In the genomic region with DNA sequence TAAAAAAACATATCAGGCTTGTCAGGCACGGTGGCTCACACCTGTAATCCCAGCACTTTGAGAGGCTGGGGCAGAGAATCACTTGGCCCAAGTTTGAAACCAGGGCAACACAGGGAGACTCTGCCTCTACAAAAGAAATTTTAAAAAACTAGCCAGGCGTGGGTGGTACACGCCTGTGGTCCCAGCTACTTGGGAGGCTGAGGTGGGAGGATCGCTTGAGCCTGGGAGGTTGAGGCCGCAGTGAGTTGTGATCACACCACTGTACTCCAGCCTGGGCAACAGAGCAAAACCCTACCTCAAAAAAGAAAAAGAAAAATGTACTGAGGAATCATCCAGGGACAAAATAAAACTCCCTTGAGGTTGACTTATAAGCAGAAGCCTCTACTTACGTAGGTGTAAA, we compare ENCODE assay signal across 15 cellular contexts.
DNase-seq lines count a peak whose midpoint lies in the region; ATAC-seq and TF ChIP-seq lines count a peak whose summit lies in the region.
"Had no signal": no experiment of that assay in that cellular context is flagged by ENCODE, and none has a peak within 500 bp of the region (broad histone marks: within the 10 kb centered on the region; RNA-seq: fewer than 3 reads in every experiment).

No MANE protein-coding gene starts in this region.

- H4K20me1 ChIP-seq in GM23248 (ENCODE audit: insufficient read depth), result no peaks in the 10 kb centered on the region

- no peak overlapping the region for H3K4me3 ChIP-seq in ACC112 (ENCODE audit: low read depth, low read length)
- no peak overlapping the region for H3K4me3 ChIP-seq in GM23248
- no peak overlapping the region for H3K4me3 ChIP-seq in adipocyte (ENCODE audit: low read length)
- H3K4me3 ChIP-seq: BLaER1, pancreas, SJSA1, testis had no signal

- no peaks in the 10 kb centered on the region for H3K9me3 Mint-ChIP-seq in osteocyte (ENCODE audit: unreplicated experiment)

- H3K27me3 ChIP-seq in ACC112 (ENCODE audit: insufficient read depth, low read length) (no peaks in the 10 kb centered on the region), GM23248 (replicated peaks; ENCODE audit: insufficient read depth) (no peaks in the 10 kb centered on the region), adipocyte (replicated peaks; ENCODE audit: control insufficient read depth, insufficient read depth, low read length) (no peaks in the 10 kb centered on the region)
- H3K27me3 ChIP-seq: BLaER1, pancreas, SJSA1, testis had no signal

- H3K36me3 ChIP-seq in ACC112 (ENCODE audit: insufficient read depth, low read length) (peaks cover 60% of the 10 kb centered on the region), GM23248 (ENCODE audit: low read depth) (peaks cover 84% of the 10 kb centered on the region), adipocyte (ENCODE audit: control insufficient read depth, insufficient read depth, low read length, severe bottlenecking) (peaks cover 82% of the 10 kb centered on the region)

- DNase-seq in GM23248 (no peak), adipocyte (ENCODE audit: low read depth) (no peak), osteocyte (ENCODE audit: extremely low spot score, unreplicated experiment) (no peak), NCI-H2196 treated with DMSO at 0.1 percent for 48 hours (lab: John Stamatoyannopoulos, UW; ENCODE audit: unreplicated experiment) (no peak)
- DNase-seq: activated CD4-positive, alpha-beta T cell treated with anti-CD3 and anti-CD28 coated beads for 36 hours; NCI-H2081; NCI-H526 treated with DMSO at 0.1 percent for 48 hours; pancreas; T1000; testis had no signal

- H3K79me2 ChIP-seq in ACC112 (ENCODE audit: control insufficient read depth, insufficient read depth, low read length, unreplicated experiment), result peaks cover 87% of the 10 kb centered on the region
- peaks cover 97% of the 10 kb centered on the region for H3K79me2 ChIP-seq in GM23248 (ENCODE audit: insufficient read depth)

- in situ Hi-C loops in GM23248 (cut with MboI), result no loop called here

- peak overlapping the region; percentile 98 for H3K27ac Mint-ChIP-seq in osteocyte (ENCODE audit: unreplicated experiment)

- no peaks in the 10 kb centered on the region for H3K9me2 ChIP-seq in GM23248 (ENCODE audit: insufficient read depth)

- peaks cover 65% of the 10 kb centered on the region for H3K4me1 Mint-ChIP-seq in osteocyte (ENCODE audit: unreplicated experiment)

- H3K9me3 ChIP-seq in GM23248 (ENCODE audit: low read depth) (no peaks in the 10 kb centered on the region), adipocyte (ENCODE audit: control insufficient read depth, low read length) (no peaks in the 10 kb centered on the region)
- H3K9me3 ChIP-seq: BLaER1, pancreas, SJSA1, testis had no signal

- H3K36me3 Mint-ChIP-seq in osteocyte (ENCODE audit: unreplicated experiment), result peaks cover 54% of the 10 kb centered on the region

- H3K4me1 ChIP-seq in ACC112 (ENCODE audit: control insufficient read depth, insufficient read depth, low read length, unreplicated experiment), result peaks cover 87% of the 10 kb centered on the region
- H3K4me1 ChIP-seq in GM23248 (ENCODE audit: insufficient read depth), result peaks cover 79% of the 10 kb centered on the region
- H3K4me1 ChIP-seq in adipocyte (ENCODE audit: control insufficient read depth, insufficient read depth, low read length), result peaks cover 74% of the 10 kb centered on the region

- no peak overlapping the region for H3K4me3 Mint-ChIP-seq in osteocyte (ENCODE audit: unreplicated experiment)
- H3K4me3 Mint-ChIP-seq: activated CD4-positive, alpha-beta T cell treated with anti-CD3 and anti-CD28 coated beads for 36 hours had no signal

- H3K27ac ChIP-seq in ACC112 (ENCODE audit: low read depth, low read length) (peak overlapping the region; percentile 99), GM23248 (peak overlapping the region; percentile 99)
- H3K27ac ChIP-seq: BLaER1, testis had no signal

- H3F3A ChIP-seq in GM23248 (ENCODE audit: insufficient read depth), result peaks cover 95% of the 10 kb centered on the region

- ATAC-seq in GM21381 (IDR thresholded peaks at IDR 0.05; ENCODE audit: unreplicated experiment), result no peak
- ATAC-seq in HG02588 (IDR thresholded peaks at IDR 0.05; ENCODE audit: unreplicated experiment), result no peak
- ATAC-seq: activated CD4-positive, alpha-beta T cell treated with anti-CD3 and anti-CD28 coated beads for 36 hours had no signal

- no peak overlapping the region for H2AFZ ChIP-seq in ACC112 (ENCODE audit: low read length, unreplicated experiment)
- no peak overlapping the region for H2AFZ ChIP-seq in GM23248

- 85 to 89% methylated on average over 6 of the region's 6 CpGs for WGBS in GM23248 (ENCODE audit: low coverage in 1 of 2, low lambda C conversion rate in 2 of 2, missing lambda C conversion rate in 2 of 2), 2 experiments

- H3K27me3 Mint-ChIP-seq in osteocyte (ENCODE audit: unreplicated experiment), result no peaks in the 10 kb centered on the region
- H3K27me3 Mint-ChIP-seq: activated CD4-positive, alpha-beta T cell treated with anti-CD3 and anti-CD28 coated beads for 36 hours had no signal

- H3K9ac ChIP-seq in GM23248, result peak overlapping the region; percentile 89; the same call in 1 of the 2 replicates
- peak overlapping the region; percentile 21 for H3K9ac ChIP-seq in adipocyte (ENCODE audit: low read length)
- H3K9ac ChIP-seq: BLaER1 had no signal

- no peak for TF ChIP-seq CTCF in osteocyte (IDR thresholded peaks at IDR 0.05)

- H3K4me2 ChIP-seq in GM23248 (ENCODE audit: unreplicated experiment), result no peak overlapping the region
- H3K4me2 ChIP-seq: BLaER1 had no signal
